Comparison of ENCODE assay signal across 8 cellular contexts in genomic region chr2:10124538-10125045, GRCh38. TPM values are rescaled to one million over a fixed set of nuclear protein-coding genes. Genes with fewer than 3 reads are reported as not detected.
DNase-seq lines count a peak whose midpoint lies in the region; ATAC-seq, FAIRE-seq and TF ChIP-seq lines count a peak whose summit lies in the region.

No MANE protein-coding gene starts in this region.

- H3K27me3 ChIP-seq in heart right ventricle (peaks cover 11 to 27% (median 18%) of the 10 kb centered on the region in 7 donors), bronchial epithelial cell (ENCODE audit: control insufficient read depth, insufficient read depth, low read length) (no peaks in the 10 kb centered on the region)

- no peaks in the 10 kb centered on the region for H3K9me3 ChIP-seq in heart right ventricle

- TF ChIP-seq CTCF in heart right ventricle (IDR thresholded peaks at IDR 0.05), result peak; percentile 53 to 83 (median 72)
- peak; percentile 47 for TF ChIP-seq CTCF in bronchial epithelial cell (IDR thresholded peaks at IDR 0.05; ENCODE audit: insufficient read depth, low read length, severe bottlenecking)

- H3K27me3 Mint-ChIP-seq in memory B cell, result peaks cover 5% of the 10 kb centered on the region

- no peak overlapping the region for H3K4me3 Mint-ChIP-seq in memory B cell

- H3K9me3 Mint-ChIP-seq in memory B cell, result no peaks in the 10 kb centered on the region

- peaks cover 20% of the 10 kb centered on the region for H3K4me1 Mint-ChIP-seq in memory B cell

- peak overlapping the region in 1 of 10 donors; percentile 9 for H3K27ac ChIP-seq in heart right ventricle

- peak in 1 of 2 donors; percentile 57 for DNase-seq in heart right ventricle
- no peak for DNase-seq in Right ventricle myocardium inferior (ENCODE audit: missing footprints)
- DNase-seq in NAMALWA (ENCODE audit: low spot score), result peak; percentile 84
- DNase-seq in SIG-M5 (lab: John Stamatoyannopoulos, UW), result peak; percentile 14
- peak; percentile 86 for DNase-seq in bronchial epithelial cell (ENCODE audit: low read depth)
- DNase-seq in memory B cell (ENCODE audit: low spot score in 2 of 2), result peak; percentile 38 to 69
- no peak for DNase-seq in ureter (ENCODE audit: low spot score)

- no peak for FAIRE-seq in bronchial epithelial cell (lab: Jason Lieb, UNC)

- ATAC-seq in heart right ventricle, result no peak
- ATAC-seq in Right ventricle myocardium inferior, result no peak
- ATAC-seq in memory B cell (ENCODE audit: low read depth), result no peak
- ATAC-seq in GM21447 (IDR thresholded peaks at IDR 0.05; ENCODE audit: unreplicated experiment), result no peak

- peak overlapping the region; percentile 19 for H3K27ac Mint-ChIP-seq in memory B cell

- WGBS in heart right ventricle, 2 donors, result 16 to 20% methylated on average over 5 of the region's 5 CpGs

- H3K36me3 Mint-ChIP-seq in memory B cell, result no peaks in the 10 kb centered on the region

- H3K4me3 ChIP-seq in heart right ventricle (peak overlapping the region in 1 of 10 donors; percentile 71), bronchial epithelial cell (ENCODE audit: low read depth, low read length) (no peak overlapping the region)

- intact Hi-C loops in heart right ventricle (cut with DNase I), result loop anchor here in 9 of 10 donors (1.0 to 10.0 kb wide), 13 partner anchors 178 to 543 kb away; partner anchors contain the start of gene HPCAL1 (in 2 of the 9)
- intact Hi-C loops in Right ventricle myocardium inferior (cut with DNase I), result loop anchor here (1.0 to 10.0 kb wide), 4 partner anchors 180 to 533 kb away; partner anchors contain the start of gene HPCAL1

- H3K36me3 ChIP-seq in heart right ventricle (peaks cover 0 to 11% (median 0%) of the 10 kb centered on the region in 9 donors), bronchial epithelial cell (ENCODE audit: control insufficient read depth, insufficient read depth, low read length) (no peaks in the 10 kb centered on the region)

- peaks cover 14 to 68% (median 29%) of the 10 kb centered on the region in 9 donors for H3K4me1 ChIP-seq in heart right ventricle

RNA-seq across cellular contexts. Expression of gene RRM2, which starts 2.1 kb away (rescaled TPM):
- 10 to 100 TPM in 1 of 10 donors, 1 to 10 TPM in 5, under 1 TPM in 4; 0.08 to 18.7 (median 1.3) TPM for total RNA-seq in heart right ventricle
- under 1 TPM; 0.22 to 0.28 TPM for polyA plus RNA-seq in heart right ventricle
- 4.2 TPM for total RNA-seq in Right ventricle myocardium inferior
- total RNA-seq in bronchial epithelial cell, result 1.0 and 1.8 TPM in 2 replicates
- total RNA-seq in ureter, result 2.2 TPM

RNA-seq across cellular contexts. Expression of gene CYS1, which starts 44.4 kb away (rescaled TPM):
- total RNA-seq in heart right ventricle, result 1 to 10 TPM in 9 of 10 donors, under 1 TPM in 1; 0.77 to 7.2 (median 4.2) TPM
- polyA plus RNA-seq in heart right ventricle, result 1 to 10 TPM in 1 of 2 donors, under 1 TPM in 1; 0.38 to 1.2 TPM
- total RNA-seq in Right ventricle myocardium inferior, result 3.2 TPM
- total RNA-seq in bronchial epithelial cell, result 0.26 TPM in 2 replicates
- total RNA-seq in ureter, result 4.0 TPM

Comparison
In these comparisons a context has a peak if more than half of its experiments do, and no peak if none do; other contexts are left out.
1. DNase-seq: peak in NAMALWA (single experiment), SIG-M5 (single experiment), bronchial epithelial cell (single experiment) and memory B cell (2 of 2); none in Right ventricle myocardium inferior (single experiment) and ureter (single experiment).